1 cellular context compared by ENCODE assay signal in the genomic region with DNA sequence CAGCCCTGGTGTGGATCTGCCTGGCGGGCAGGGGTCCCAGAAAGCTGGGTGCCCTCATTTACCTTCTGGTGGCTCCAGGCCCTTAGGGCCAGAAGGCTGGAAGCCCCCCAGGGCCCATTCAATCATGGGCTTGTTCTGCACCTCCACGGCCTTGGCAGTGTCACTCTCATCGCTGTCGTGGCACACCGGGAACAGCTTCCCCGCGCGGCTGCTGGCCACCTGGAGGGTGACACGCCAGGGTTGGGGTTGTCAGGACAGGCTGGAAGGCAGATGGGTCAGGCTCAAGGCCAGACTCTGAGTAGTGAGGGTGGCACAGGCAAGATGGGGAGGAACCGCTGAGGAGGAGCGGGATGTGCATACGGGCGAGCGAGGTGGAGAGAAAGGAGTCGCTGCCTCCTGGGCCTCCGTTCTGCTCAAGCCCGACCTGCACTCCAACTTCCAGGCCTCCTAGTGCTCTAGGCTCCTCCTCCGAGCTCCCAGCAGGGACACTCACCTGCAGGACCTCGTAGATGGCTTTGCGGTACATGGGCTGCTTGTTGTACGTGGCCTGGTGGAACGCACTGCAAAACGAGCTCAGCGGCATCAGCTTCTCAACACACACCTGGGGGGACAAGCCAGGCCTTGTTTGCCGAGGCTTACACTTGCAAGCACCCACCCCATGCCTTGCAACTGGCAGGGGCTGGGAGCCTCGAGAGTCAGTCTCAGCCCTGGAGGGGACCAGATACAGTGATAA.
A peak's percentile ranks its signal among the peaks of the same experiment; 100 is the strongest.
TF ChIP-seq lines count a peak whose summit lies in the region.

No MANE protein-coding gene starts in this region.

TF ChIP-seq in HepG2, 621 proteins besides CTCF, POLR2A, EP300 and RAD21 (continued from another document):
- TF ChIP-seq, protein P1, sequence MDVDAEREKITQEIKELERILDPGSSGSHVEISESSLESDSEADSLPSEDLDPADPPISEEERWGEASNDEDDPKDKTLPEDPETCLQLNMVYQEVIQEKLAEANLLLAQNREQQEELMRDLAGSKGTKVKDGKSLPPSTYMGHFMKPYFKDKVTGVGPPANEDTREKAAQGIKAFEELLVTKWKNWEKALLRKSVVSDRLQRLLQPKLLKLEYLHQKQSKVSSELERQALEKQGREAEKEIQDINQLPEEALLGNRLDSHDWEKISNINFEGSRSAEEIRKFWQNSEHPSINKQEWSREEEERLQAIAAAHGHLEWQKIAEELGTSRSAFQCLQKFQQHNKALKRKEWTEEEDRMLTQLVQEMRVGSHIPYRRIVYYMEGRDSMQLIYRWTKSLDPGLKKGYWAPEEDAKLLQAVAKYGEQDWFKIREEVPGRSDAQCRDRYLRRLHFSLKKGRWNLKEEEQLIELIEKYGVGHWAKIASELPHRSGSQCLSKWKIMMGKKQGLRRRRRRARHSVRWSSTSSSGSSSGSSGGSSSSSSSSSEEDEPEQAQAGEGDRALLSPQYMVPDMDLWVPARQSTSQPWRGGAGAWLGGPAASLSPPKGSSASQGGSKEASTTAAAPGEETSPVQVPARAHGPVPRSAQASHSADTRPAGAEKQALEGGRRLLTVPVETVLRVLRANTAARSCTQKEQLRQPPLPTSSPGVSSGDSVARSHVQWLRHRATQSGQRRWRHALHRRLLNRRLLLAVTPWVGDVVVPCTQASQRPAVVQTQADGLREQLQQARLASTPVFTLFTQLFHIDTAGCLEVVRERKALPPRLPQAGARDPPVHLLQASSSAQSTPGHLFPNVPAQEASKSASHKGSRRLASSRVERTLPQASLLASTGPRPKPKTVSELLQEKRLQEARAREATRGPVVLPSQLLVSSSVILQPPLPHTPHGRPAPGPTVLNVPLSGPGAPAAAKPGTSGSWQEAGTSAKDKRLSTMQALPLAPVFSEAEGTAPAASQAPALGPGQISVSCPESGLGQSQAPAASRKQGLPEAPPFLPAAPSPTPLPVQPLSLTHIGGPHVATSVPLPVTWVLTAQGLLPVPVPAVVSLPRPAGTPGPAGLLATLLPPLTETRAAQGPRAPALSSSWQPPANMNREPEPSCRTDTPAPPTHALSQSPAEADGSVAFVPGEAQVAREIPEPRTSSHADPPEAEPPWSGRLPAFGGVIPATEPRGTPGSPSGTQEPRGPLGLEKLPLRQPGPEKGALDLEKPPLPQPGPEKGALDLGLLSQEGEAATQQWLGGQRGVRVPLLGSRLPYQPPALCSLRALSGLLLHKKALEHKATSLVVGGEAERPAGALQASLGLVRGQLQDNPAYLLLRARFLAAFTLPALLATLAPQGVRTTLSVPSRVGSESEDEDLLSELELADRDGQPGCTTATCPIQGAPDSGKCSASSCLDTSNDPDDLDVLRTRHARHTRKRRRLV (CRISPR knock-in tag; IDR thresholded peaks at IDR 0.05): 0 out of 2 replicates have a peak, but pooled peaks have one; percentile 11
- TF ChIP-seq RBFOX2 (IDR thresholded peaks at IDR 0.05; ENCODE audit: low read depth, low read length): 0 out of 2 replicates have a peak, but pooled peaks have one; percentile 36
TF ChIP-seq in HepG2: peak in this region for 3.
